1 cellular context compared by ENCODE assay signal in genomic region chr20:62367483-62368302, GRCh38.
TF ChIP-seq lines count a peak whose summit lies in the region.

No MANE protein-coding gene starts in this region.

TF ChIP-seq in HepG2, 621 proteins besides CTCF, POLR2A, EP300 and RAD21 (continued from another document):
- TF ChIP-seq, protein P1, sequence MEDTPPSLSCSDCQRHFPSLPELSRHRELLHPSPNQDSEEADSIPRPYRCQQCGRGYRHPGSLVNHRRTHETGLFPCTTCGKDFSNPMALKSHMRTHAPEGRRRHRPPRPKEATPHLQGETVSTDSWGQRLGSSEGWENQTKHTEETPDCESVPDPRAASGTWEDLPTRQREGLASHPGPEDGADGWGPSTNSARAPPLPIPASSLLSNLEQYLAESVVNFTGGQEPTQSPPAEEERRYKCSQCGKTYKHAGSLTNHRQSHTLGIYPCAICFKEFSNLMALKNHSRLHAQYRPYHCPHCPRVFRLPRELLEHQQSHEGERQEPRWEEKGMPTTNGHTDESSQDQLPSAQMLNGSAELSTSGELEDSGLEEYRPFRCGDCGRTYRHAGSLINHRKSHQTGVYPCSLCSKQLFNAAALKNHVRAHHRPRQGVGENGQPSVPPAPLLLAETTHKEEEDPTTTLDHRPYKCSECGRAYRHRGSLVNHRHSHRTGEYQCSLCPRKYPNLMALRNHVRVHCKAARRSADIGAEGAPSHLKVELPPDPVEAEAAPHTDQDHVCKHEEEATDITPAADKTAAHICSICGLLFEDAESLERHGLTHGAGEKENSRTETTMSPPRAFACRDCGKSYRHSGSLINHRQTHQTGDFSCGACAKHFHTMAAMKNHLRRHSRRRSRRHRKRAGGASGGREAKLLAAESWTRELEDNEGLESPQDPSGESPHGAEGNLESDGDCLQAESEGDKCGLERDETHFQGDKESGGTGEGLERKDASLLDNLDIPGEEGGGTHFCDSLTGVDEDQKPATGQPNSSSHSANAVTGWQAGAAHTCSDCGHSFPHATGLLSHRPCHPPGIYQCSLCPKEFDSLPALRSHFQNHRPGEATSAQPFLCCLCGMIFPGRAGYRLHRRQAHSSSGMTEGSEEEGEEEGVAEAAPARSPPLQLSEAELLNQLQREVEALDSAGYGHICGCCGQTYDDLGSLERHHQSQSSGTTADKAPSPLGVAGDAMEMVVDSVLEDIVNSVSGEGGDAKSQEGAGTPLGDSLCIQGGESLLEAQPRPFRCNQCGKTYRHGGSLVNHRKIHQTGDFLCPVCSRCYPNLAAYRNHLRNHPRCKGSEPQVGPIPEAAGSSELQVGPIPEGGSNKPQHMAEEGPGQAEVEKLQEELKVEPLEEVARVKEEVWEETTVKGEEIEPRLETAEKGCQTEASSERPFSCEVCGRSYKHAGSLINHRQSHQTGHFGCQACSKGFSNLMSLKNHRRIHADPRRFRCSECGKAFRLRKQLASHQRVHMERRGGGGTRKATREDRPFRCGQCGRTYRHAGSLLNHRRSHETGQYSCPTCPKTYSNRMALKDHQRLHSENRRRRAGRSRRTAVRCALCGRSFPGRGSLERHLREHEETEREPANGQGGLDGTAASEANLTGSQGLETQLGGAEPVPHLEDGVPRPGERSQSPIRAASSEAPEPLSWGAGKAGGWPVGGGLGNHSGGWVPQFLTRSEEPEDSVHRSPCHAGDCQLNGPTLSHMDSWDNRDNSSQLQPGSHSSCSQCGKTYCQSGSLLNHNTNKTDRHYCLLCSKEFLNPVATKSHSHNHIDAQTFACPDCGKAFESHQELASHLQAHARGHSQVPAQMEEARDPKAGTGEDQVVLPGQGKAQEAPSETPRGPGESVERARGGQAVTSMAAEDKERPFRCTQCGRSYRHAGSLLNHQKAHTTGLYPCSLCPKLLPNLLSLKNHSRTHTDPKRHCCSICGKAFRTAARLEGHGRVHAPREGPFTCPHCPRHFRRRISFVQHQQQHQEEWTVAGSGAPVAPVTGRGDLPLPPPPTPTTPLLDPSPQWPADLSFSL (CRISPR knock-in tag; IDR thresholded peaks at IDR 0.05): no peak
- TF ChIP-seq ZNF235 (CRISPR knock-in tag; IDR thresholded peaks at IDR 0.05; ENCODE audit: borderline replicate concordance): 0 out of 2 replicates have a peak, but pooled peaks have one; percentile 64
- TF ChIP-seq ZNF12 (CRISPR knock-in tag; IDR thresholded peaks at IDR 0.05): no peak
- TF ChIP-seq ZNF207 (IDR thresholded peaks at IDR 0.05; ENCODE audit: borderline replicate concordance): no peak
- no peak for TF ChIP-seq KLF13 (CRISPR knock-in tag; IDR thresholded peaks at IDR 0.05)
- TF ChIP-seq ZBTB46 (CRISPR knock-in tag; IDR thresholded peaks at IDR 0.05; ENCODE audit: borderline replicate concordance): no peak; the same call in none of the 2 replicates
- TF ChIP-seq ZNF230 (CRISPR knock-in tag; IDR thresholded peaks at IDR 0.05): peak; percentile 99
- no peak for TF ChIP-seq ZNF354B (CRISPR knock-in tag; IDR thresholded peaks at IDR 0.05)
- TF ChIP-seq NFATC3 (CRISPR knock-in tag; IDR thresholded peaks at IDR 0.05): no peak
- 0 out of 2 replicates have a peak, but pooled peaks have one; percentile 40 for TF ChIP-seq ZNF431 (CRISPR knock-in tag; IDR thresholded peaks at IDR 0.05; ENCODE audit: borderline replicate concordance, low read depth)
- peak; percentile 91; the same call in 1 of the 2 replicates for TF ChIP-seq ZBTB8A (CRISPR knock-in tag; IDR thresholded peaks at IDR 0.05; ENCODE audit: borderline replicate concordance, low read depth)
- TF ChIP-seq CHD4 (IDR thresholded peaks at IDR 0.05; ENCODE audit: borderline replicate concordance, low read length): no peak
- TF ChIP-seq ZNF260 (CRISPR knock-in tag; IDR thresholded peaks at IDR 0.05; ENCODE audit: borderline replicate concordance, low read depth): no peak
- TF ChIP-seq POGZ (CRISPR knock-in tag; IDR thresholded peaks at IDR 0.05): no peak
- no peak; the same call in 1 of the 2 replicates for TF ChIP-seq ZNF3 (CRISPR knock-in tag; IDR thresholded peaks at IDR 0.05)
